14 cellular contexts compared by ENCODE assay signal in the genomic region with DNA sequence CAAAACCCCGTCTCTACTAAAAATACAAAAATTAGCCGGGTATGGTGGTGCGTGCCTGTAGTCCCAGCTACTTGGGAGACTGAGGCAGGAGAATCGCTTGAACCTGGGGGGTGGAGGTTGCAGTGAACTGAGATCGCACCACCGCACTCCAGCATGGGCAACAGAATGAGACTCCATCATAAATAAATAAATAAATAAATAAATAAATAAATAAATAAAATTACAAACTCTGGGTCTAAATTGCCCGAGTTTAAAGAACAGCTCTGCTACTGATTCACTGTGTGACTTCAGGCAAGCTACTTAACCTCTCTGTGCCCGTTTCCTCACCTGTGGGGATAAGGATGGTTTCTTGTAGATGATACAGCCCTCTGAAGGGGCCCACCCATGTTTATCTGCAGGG. TPM values are rescaled to one million over a fixed set of nuclear protein-coding genes. Genes with fewer than 3 reads are reported as not detected.
"Had no signal": no experiment of that assay in that cellular context is flagged by ENCODE, and none has a peak within 500 bp of the region (broad histone marks: within the 10 kb centered on the region; RNA-seq: fewer than 3 reads in every experiment).

No MANE protein-coding gene starts in this region.

RNA-seq across cellular contexts. Expression of gene SNAI3, which starts 16.8 kb away (rescaled TPM):
- polyA plus RNA-seq: keratinocyte had no signal

RNA-seq across cellular contexts. Expression of gene IL17C, which starts 31.1 kb away (rescaled TPM):
- total RNA-seq: colonic mucosa, dermis microvascular lymphatic vessel endothelial cell, endodermal cell, esophagus mucosa, gastrocnemius medialis, glomerular endothelial cell, heart right ventricle, left cardiac atrium, left lung, left ventricle myocardium superior, lower lobe of right lung, lung microvascular endothelial cell, mucosa of gallbladder had no signal
- polyA plus RNA-seq: heart right ventricle, keratinocyte had no signal
